ENCODE assay signal across 8 cellular contexts in genomic region chr11:76206327-76207081, GRCh38. TPM values are rescaled to one million over a fixed set of nuclear protein-coding genes. Genes with fewer than 3 reads are reported as not detected.
A peak's percentile ranks its signal among the peaks of the same experiment; 100 is the strongest.
DNase-seq lines count a peak whose midpoint lies in the region; ATAC-seq and TF ChIP-seq lines count a peak whose summit lies in the region.

TSS of gene WNT11 (minus strand) at chr11:76206502. CDS start at chr11:76206407, 95 bp downstream.

- H3K4me1 ChIP-seq in heart left ventricle = peaks cover 0 to 61% (median 34%) of the 10 kb centered on the region in 12 donors

- H3K27ac ChIP-seq in heart left ventricle = peak within 1 kb of the TSS in 2 of 12 donors; percentile 44 to 84

- no peak for TF ChIP-seq POLR2A in heart left ventricle (IDR thresholded peaks at IDR 0.05)
- TF ChIP-seq POLR2A in GM18505 (IDR thresholded peaks at IDR 0.05; ENCODE audit: borderline replicate concordance, extremely low read depth, insufficient read depth, insufficient read length) = no peak

- H3K27me3 Mint-ChIP-seq in progenitor cell of endocrine pancreas = peaks cover 55% of the 10 kb centered on the region

- 0 to 1% (median 1%) methylated on average over 64 to 80 of the region's 80 CpGs for WGBS in heart left ventricle, 4 donors

- peak within 1 kb of the TSS; percentile 6 to 82 (median 68) for H3K4me3 ChIP-seq in heart left ventricle

- no peaks in the 10 kb centered on the region for H3K36me3 ChIP-seq in heart left ventricle

- peaks cover 21% of the 10 kb centered on the region for H3K4me1 Mint-ChIP-seq in progenitor cell of endocrine pancreas (ENCODE audit: low read depth)

- peak within 1 kb of the TSS; percentile 71 for H3K4me3 Mint-ChIP-seq in progenitor cell of endocrine pancreas (ENCODE audit: low read depth)

- peak; percentile 72 to 82 for DNase-seq in SHP77 (lab: John Stamatoyannopoulos, UW)
- DNase-seq in SHP77 treated with DMSO at 0.1 percent for 48 hours (lab: John Stamatoyannopoulos, UW) = no peak
- peak; percentile 76 for DNase-seq in NCI-H2227 (lab: John Stamatoyannopoulos, UW; ENCODE audit: unreplicated experiment)
- DNase-seq in activated gamma-delta T cell (lab: John Stamatoyannopoulos, UW) = peak; percentile 39
- peak; percentile 61 to 76 (median 66) for DNase-seq in heart left ventricle
- peak; percentile 38 for DNase-seq in progenitor cell of endocrine pancreas (ENCODE audit: low spot score, unreplicated experiment)
- DNase-seq in epidermal melanocyte (ENCODE audit: insufficient read length, low spot score) = no peak

- peaks cover 0 to 62% (median 0%) of the 10 kb centered on the region in 9 donors for H3K27me3 ChIP-seq in heart left ventricle

- TF ChIP-seq CTCF in heart left ventricle (IDR thresholded peaks at IDR 0.05) (peak in 3 of 12 donors; percentile 12 to 23 (median 15)), progenitor cell of endocrine pancreas (IDR thresholded peaks at IDR 0.05; ENCODE audit: unreplicated experiment) (no peak)

- peak within 1 kb of the TSS; percentile 45 for H3K27ac Mint-ChIP-seq in progenitor cell of endocrine pancreas

- ATAC-seq in heart left ventricle = peak in 3 of 4 donors; percentile 19 to 36 (median 31)
- no peak for ATAC-seq in GM18505 (IDR thresholded peaks at IDR 0.05; ENCODE audit: unreplicated experiment)

- H3K9me3 Mint-ChIP-seq in progenitor cell of endocrine pancreas (ENCODE audit: low read depth) = no peaks in the 10 kb centered on the region

- H3K36me3 Mint-ChIP-seq in progenitor cell of endocrine pancreas (ENCODE audit: insufficient read depth) = no peaks in the 10 kb centered on the region

- H3K9me3 ChIP-seq in heart left ventricle = no peaks in the 10 kb centered on the region

- intact Hi-C loops in heart left ventricle (cut with DNase I) = loop anchor here (1.0 to 10.0 kb wide), 15 partner anchors 111 to 478 kb away; partner anchors contain the start of genes GVQW3 (in 2 of the 10), THAP12 (in 2 of the 10) and EMSY (in 1 of the 10)

RNA-seq across cellular contexts. Expression of gene WNT11, which starts in this region (rescaled TPM):
- total RNA-seq in heart left ventricle = 10 to 100 TPM in 2 of 9 donors, 1 to 10 TPM in 7; 5.0 to 20.9 (median 9.2) TPM
- 1 to 10 TPM; 3.8 to 6.7 TPM for polyA plus RNA-seq in heart left ventricle
- total RNA-seq in progenitor cell of endocrine pancreas = 1.5 and 1.7 TPM in 2 replicates

Comparison
In these comparisons a context has a peak if more than half of its experiments do, and no peak if none do; other contexts are left out.
1. DNase-seq: peak in SHP77 (2 of 2), NCI-H2227 (single experiment), activated gamma-delta T cell (single experiment), heart left ventricle (5 of 5) and progenitor cell of endocrine pancreas (single experiment); none in SHP77 treated with DMSO at 0.1 percent for 48 hours (single experiment) and epidermal melanocyte (single experiment).